13 cellular contexts compared by ENCODE assay signal in the genomic region with DNA sequence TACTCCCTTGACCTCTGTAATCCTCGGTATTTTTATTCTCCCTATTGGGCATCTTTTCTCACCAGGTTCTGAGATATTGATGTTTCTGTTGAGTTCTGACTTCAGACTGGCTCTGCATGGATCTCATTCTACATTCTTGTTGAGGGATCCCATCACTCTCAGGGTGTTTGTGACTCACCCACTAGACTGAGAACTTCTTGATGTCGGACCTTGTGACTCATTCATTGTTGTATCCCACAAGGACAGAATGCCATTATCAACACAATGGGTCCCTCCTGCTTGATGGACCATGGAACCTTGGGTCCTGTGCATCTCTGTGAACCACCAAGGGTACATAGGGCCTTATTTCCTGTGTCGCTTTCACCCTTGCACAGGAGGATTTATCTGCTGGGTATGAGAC.
DNase-seq lines count a peak whose midpoint lies in the region; ATAC-seq and TF ChIP-seq lines count a peak whose summit lies in the region.
"Had no signal": no experiment of that assay in that cellular context is flagged by ENCODE, and none has a peak within 500 bp of the region (broad histone marks: within the 10 kb centered on the region; RNA-seq: fewer than 3 reads in every experiment).

No MANE protein-coding gene starts in this region.

- dilution Hi-C loops in IMR-90 (cut with HindIII; ENCODE audit: low sequenced_read_pairs, unreplicated experiment) (no loop called here), mammary epithelial cell (cut with HindIII; ENCODE audit: low sequenced_read_pairs) (no loop called here)

- no peak for TF ChIP-seq RAD21 in IMR-90 (IDR thresholded peaks at IDR 0.05; ENCODE audit: low read length)

- H3K79me2 ChIP-seq in mammary epithelial cell (ENCODE audit: insufficient read depth, low read length) = no peaks in the 10 kb centered on the region

- H3K23ac ChIP-seq in IMR-90 (ENCODE audit: low read depth, low read length) = no peak overlapping the region

- H3K18ac ChIP-seq in IMR-90 (ENCODE audit: low read depth, low read length) = no peak overlapping the region

- H4K91ac ChIP-seq in IMR-90 (ENCODE audit: insufficient read depth, low read depth, low read length) = no peak overlapping the region; the same call in 1 of the 2 replicates

- no peak overlapping the region for H3K4ac ChIP-seq in IMR-90 (ENCODE audit: low read depth, low read length)

- 0 out of 4 replicates have a peak, but pooled peaks cover 5 to 9% of the 10 kb centered on the region in 2 experiments for H3K79me1 ChIP-seq in IMR-90 (ENCODE audit: low read depth in 1 of 2, low read length in 2 of 2)

- CTCF ChIA-PET in IMR-90 (lab: Yijun Ruan, JAX) (no interaction called here), mammary epithelial cell (lab: Charles Lee; ENCODE audit: low non-redundant PET) (no interaction called here)

- DNase-seq in AG08395 (ENCODE audit: low spot score) (peak; percentile 55), IMR-90 (peak; percentile 80), mammary epithelial cell (peak; percentile 71), kidney tubule cell (ENCODE audit: low spot score) (peak; percentile 84), inferior parietal cortex (ENCODE audit: extremely low spot score) (no peak)
- DNase-seq in activated CD8-positive, alpha-beta memory T cell treated with anti-CD3 and anti-CD28 coated beads for 24 hours = no peak
- DNase-seq in stimulated activated CD4-positive, alpha-beta T cell treated with anti-CD3 and anti-CD28 coated beads, Interleukin-1b, Interleukin-23, amount 100 ng/mL, for 48 hours = no peak
- DNase-seq: activated CD4-positive, alpha-beta T cell treated with anti-CD3 and anti-CD28 coated beads, Interleukin-2, amount 50 U/mL, for 48 hours; naive thymus-derived CD8-positive, alpha-beta T cell; NCI-H1092 treated with DMSO at 0.1 percent for 48 hours had no signal

- no peak overlapping the region for H2BK120ac ChIP-seq in IMR-90 (ENCODE audit: low read depth, low read length)

- no peak overlapping the region for H3K14ac ChIP-seq in IMR-90 (replicated peaks; ENCODE audit: low read depth, low read length)

- intact Hi-C loops in IMR-90 (cut with micrococcal nuclease) = no loop called here
- intact Hi-C loops in mammary epithelial cell (cut with micrococcal nuclease) = no loop called here

- H2AK9ac ChIP-seq in IMR-90 (replicated peaks; ENCODE audit: low read depth, low read length, poor library complexity) = no peak overlapping the region

- in situ Hi-C loops in IMR-90 (cut with MboI; ENCODE audit: low sequenced_read_pairs) = no loop called here
- in situ Hi-C loops in mammary epithelial cell (cut with MboI; ENCODE audit: low sequenced_read_pairs in 2 of 2) = no loop called here

- peak overlapping the region; percentile 13 for H2AFZ ChIP-seq in IMR-90 (replicated peaks; ENCODE audit: low read length, poor library complexity)
- no peak overlapping the region for H2AFZ ChIP-seq in mammary epithelial cell (ENCODE audit: low read depth, low read length)

- BruUV-seq in IMR-90 (replicated peaks; lab: Mats Ljungman, UMichigan) = no TSS peak
- BruUV-seq in mammary epithelial cell (replicated peaks; lab: Mats Ljungman, UMichigan) = no TSS peak

- H2BK20ac ChIP-seq in IMR-90 (ENCODE audit: low read depth, low read length) = no peak overlapping the region

- no peak overlapping the region for H3K9ac ChIP-seq in IMR-90 (ENCODE audit: low read depth, low read length)
- H3K9ac ChIP-seq in mammary epithelial cell (ENCODE audit: insufficient read depth, low read length) = no peak overlapping the region

- 20% methylated on average over 1 of the region's 3 CpGs; no CpG with 5 or more reads in 1 of the 2 experiments for WGBS in IMR-90 (ENCODE audit: extremely low coverage in 2 of 2, insufficient read length in 1 of 2), 2 experiments
- 52% methylated on average over 3 of the region's 3 CpGs for WGBS in mammary epithelial cell (ENCODE audit: low coverage, missing lambda C conversion rate)

- ATAC-seq in IMR-90 (ENCODE audit: low read depth) (peak; percentile 14; the same call in 1 of the 2 replicates), HG02763 (IDR thresholded peaks at IDR 0.05; ENCODE audit: unreplicated experiment) (no peak)
- ATAC-seq: esophagus mucosa; naive thymus-derived CD8-positive, alpha-beta T cell had no signal

- H3K9me3 ChIP-seq in IMR-90 (ENCODE audit: control insufficient read depth, insufficient read depth, low read length) (no peaks in the 10 kb centered on the region), mammary epithelial cell (replicated peaks; ENCODE audit: insufficient read depth, low read length) (no peaks in the 10 kb centered on the region)
- H3K9me3 ChIP-seq: suprapubic skin had no signal

- H3K36me3 ChIP-seq in IMR-90 (ENCODE audit: control insufficient read depth, insufficient read depth, low read length) (no peaks in the 10 kb centered on the region), mammary epithelial cell (ENCODE audit: insufficient read depth, low read length) (no peaks in the 10 kb centered on the region)
- H3K36me3 ChIP-seq: suprapubic skin had no signal

- H3K56ac ChIP-seq in IMR-90 (ENCODE audit: extremely low read depth, insufficient read depth, low read length) = no peak overlapping the region

- H2AK5ac ChIP-seq in IMR-90 (ENCODE audit: low read depth, low read length) = peak overlapping the region; percentile 11; the same call in 1 of the 2 replicates

- H4K5ac ChIP-seq in IMR-90 (ENCODE audit: low read depth, low read length) = no peak overlapping the region

- H3K4me2 ChIP-seq in IMR-90 (ENCODE audit: low read depth, low read length) = no peak overlapping the region
- no peak overlapping the region for H3K4me2 ChIP-seq in mammary epithelial cell (ENCODE audit: insufficient read depth, low read depth, low read length)

- TF ChIP-seq POLR2A in IMR-90 (IDR thresholded peaks at IDR 0.05; ENCODE audit: low read depth, low read length) = no peak

- no peaks in the 10 kb centered on the region for H4K20me1 ChIP-seq in IMR-90 (ENCODE audit: insufficient read depth, low read length)
- H4K20me1 ChIP-seq in mammary epithelial cell (ENCODE audit: insufficient read depth, low read length) = no peaks in the 10 kb centered on the region

- 0 out of 3 replicates have a peak overlapping the region, but pooled peaks have one; percentile 0 for H2BK15ac ChIP-seq in IMR-90 (ENCODE audit: low read depth, low read length)

- no peak overlapping the region for H3K27ac ChIP-seq in IMR-90 (ENCODE audit: insufficient read depth, low read length)
- no peak overlapping the region for H3K27ac ChIP-seq in mammary epithelial cell (ENCODE audit: insufficient read depth, low read depth, low read length)
- H3K27ac ChIP-seq: suprapubic skin had no signal

- no peak overlapping the region for H3K4me3 ChIP-seq in IMR-90 (ENCODE audit: insufficient read depth, low read depth, low read length)
- H3K4me3 ChIP-seq in mammary epithelial cell (replicated peaks in 1 of 3; ENCODE audit: insufficient read depth in 1 of 3, low read depth in 2 of 3, low read length in 3 of 3) = no peak overlapping the region
- H3K4me3 ChIP-seq: suprapubic skin had no signal

- no peak overlapping the region for H2BK5ac ChIP-seq in IMR-90 (ENCODE audit: low read depth, low read length, poor library complexity, severe bottlenecking)

- H3K4me1 ChIP-seq in IMR-90 (ENCODE audit: control insufficient read depth, insufficient read depth, low read length) (peaks cover 7% of the 10 kb centered on the region), mammary epithelial cell (ENCODE audit: insufficient read depth, low read length) (peaks cover 3% of the 10 kb centered on the region)
- H3K4me1 ChIP-seq: suprapubic skin had no signal

- no peaks in the 10 kb centered on the region for H3K9me1 ChIP-seq in IMR-90 (ENCODE audit: insufficient read depth, low read length)

- H3K27me3 ChIP-seq in IMR-90 (ENCODE audit: control insufficient read depth, insufficient read depth, low read length) = no peaks in the 10 kb centered on the region
- H3K27me3 ChIP-seq in mammary epithelial cell (ENCODE audit: insufficient read depth, low read length) = no peaks in the 10 kb centered on the region
- H3K27me3 ChIP-seq: suprapubic skin had no signal

- no peak overlapping the region for H4K8ac ChIP-seq in IMR-90 (ENCODE audit: low read depth in 2 of 2, low read length in 2 of 2)

- TF ChIP-seq CTCF in IMR-90 (conservative IDR thresholded peaks at IDR 0.05; ENCODE audit: low read depth, low read length) (no peak), mammary epithelial cell (conservative IDR thresholded peaks at IDR 0.05 in 1 of 2, IDR thresholded peaks at IDR 0.05 in 1 of 2; ENCODE audit: extremely low read depth in 1 of 2, insufficient read depth in 1 of 2, low read depth in 1 of 2, low read length in 2 of 2) (no peak)

- POLR2A ChIA-PET in IMR-90 (lab: Charles Lee; ENCODE audit: unreplicated experiment) = no interaction called here

TF ChIP-seq in IMR-90, 13 proteins besides CTCF, POLR2A, EP300 and RAD21:
- TF ChIP-seq BHLHE40 (IDR thresholded peaks at IDR 0.05; ENCODE audit: low read depth, low read length) (peak; percentile 28; the same call in 1 of the 2 replicates), FOS (IDR thresholded peaks at IDR 0.05; ENCODE audit: low read depth, low read length) (peak; percentile 78), RFX5 (IDR thresholded peaks at IDR 0.05; ENCODE audit: low read depth, low read length) (no peak)

Comparison
In these comparisons a context has a peak if more than half of its experiments do, and no peak if none do; other contexts are left out.
1. DNase-seq: peak in AG08395 (single experiment), IMR-90 (single experiment), mammary epithelial cell (single experiment) and kidney tubule cell (single experiment); none in activated CD8-positive, alpha-beta memory T cell treated with anti-CD3 and anti-CD28 coated beads for 24 hours (single experiment), stimulated activated CD4-positive, alpha-beta T cell treated with anti-CD3 and anti-CD28 coated beads, Interleukin-1b, Interleukin-23, amount 100 ng/mL, for 48 hours (single experiment) and inferior parietal cortex (single experiment).